ENCODE assay signal across 8 cellular contexts in genomic region chr5:17218353-17219005, GRCh38. TPM values are rescaled to one million over a fixed set of nuclear protein-coding genes. Genes with fewer than 3 reads are reported as not detected.
DNase-seq lines count a peak whose midpoint lies in the region; ATAC-seq and TF ChIP-seq lines count a peak whose summit lies in the region.

No MANE protein-coding gene starts in this region.

- DNase-seq in NCI-H82 (lab: John Stamatoyannopoulos, UW) = peak; percentile 57
- no peak for DNase-seq in NCI-H82 treated with DMSO at 0.1 percent for 48 hours (lab: John Stamatoyannopoulos, UW; ENCODE audit: unreplicated experiment)
- peak; percentile 58 for DNase-seq in OCI-LY7 (ENCODE audit: low spot score)
- DNase-seq in midbrain (lab: John Stamatoyannopoulos, UW) = peak; percentile 8
- peak; percentile 52 for DNase-seq in ureter (ENCODE audit: low spot score)
- no peak for DNase-seq in SIG-M5 treated with dmso at 0.1 percent for 504 hours (lab: John Stamatoyannopoulos, UW; ENCODE audit: unreplicated experiment)

- H3K27me3 ChIP-seq in ectodermal cell (ENCODE audit: control insufficient read depth, insufficient read depth, low read length, poor library complexity, severe bottlenecking) = no peaks in the 10 kb centered on the region

- H2AFZ ChIP-seq in OCI-LY7 (ENCODE audit: low read length) = peak overlapping the region; percentile 7; the same call in 1 of the 2 replicates

- no peaks in the 10 kb centered on the region for H3K9me3 ChIP-seq in OCI-LY7 (ENCODE audit: low read length)
- no peaks in the 10 kb centered on the region for H3K9me3 ChIP-seq in ectodermal cell (ENCODE audit: control insufficient read depth, low read length)

- peaks cover 54% of the 10 kb centered on the region for H3K79me2 ChIP-seq in OCI-LY7 (ENCODE audit: insufficient read depth, low read depth, low read length)

- peak; percentile 35 for ATAC-seq in HG02571 (IDR thresholded peaks at IDR 0.05; ENCODE audit: unreplicated experiment)

- H3K36me3 ChIP-seq in OCI-LY7 (ENCODE audit: insufficient read depth, low read length) (peaks cover 29% of the 10 kb centered on the region; the same call in 1 of the 2 replicates), ectodermal cell (ENCODE audit: control insufficient read depth, insufficient read depth, low read length) (no peaks in the 10 kb centered on the region)

- peaks cover 36% of the 10 kb centered on the region for H4K20me1 ChIP-seq in OCI-LY7 (ENCODE audit: insufficient read depth, low read length)

- 0% methylated on average over 45 of the region's 45 CpGs for WGBS in ectodermal cell, 2 experiments

- intact Hi-C loops in OCI-LY7 (cut with micrococcal nuclease; ENCODE audit: unreplicated experiment) = loop anchor here (1.0 to 10.0 kb wide), 5 partner anchors 49 to 249 kb away; no protein-coding TSS in a partner anchor

- H3K4me1 ChIP-seq in OCI-LY7 (ENCODE audit: insufficient read depth, low read length, poor library complexity, severe bottlenecking) (peaks cover 74% of the 10 kb centered on the region), ectodermal cell (ENCODE audit: control insufficient read depth, insufficient read depth, low read length) (peaks cover 33% of the 10 kb centered on the region)

- H3K4me2 ChIP-seq in OCI-LY7 (ENCODE audit: low read length) = peak overlapping the region; percentile 90

- H3K4me3 ChIP-seq in OCI-LY7 (ENCODE audit: low read depth, low read length, poor library complexity, severe bottlenecking) (peak overlapping the region; percentile 96), ectodermal cell (ENCODE audit: insufficient read depth, low read depth, low read length) (peak overlapping the region; percentile 88)

- POLR2A ChIA-PET in OCI-LY7 (lab: Charles Lee) = interaction anchor here (0.6 to 0.7 kb wide), 3 partner anchors 34 to 1094 kb away, joined by 3 to 5 read pairs (median 3); no protein-coding TSS in a partner anchor

- TF ChIP-seq CTCF in OCI-LY7 (conservative IDR thresholded peaks at IDR 0.05; ENCODE audit: low read length) = no peak

- no peaks in the 10 kb centered on the region for H3K9me2 ChIP-seq in OCI-LY7 (ENCODE audit: insufficient read depth, low read length)

- CTCF ChIA-PET in OCI-LY7 (lab: Charles Lee; ENCODE audit: unreplicated experiment) = no interaction called here

- no TSS peak for BruUV-seq in OCI-LY7 (replicated peaks; lab: Mats Ljungman, UMichigan)

- H3K27ac ChIP-seq in OCI-LY7 (ENCODE audit: low read depth, low read length, poor library complexity, severe bottlenecking) = peak overlapping the region; percentile 48
- H3K27ac ChIP-seq in ectodermal cell (ENCODE audit: insufficient read depth, low read depth, low read length, poor library complexity, severe bottlenecking) = peak overlapping the region; percentile 59

RNA-seq across cellular contexts. Expression of gene BASP1, which starts 1.0 kb away (rescaled TPM):
- 62.1 and 64.8 TPM in 2 replicates for total RNA-seq in OCI-LY7 (2014; rRNA removed; shearing (Covaris generic))
- total RNA-seq in OCI-LY7 (2022) (23.4 and 28.1 TPM in 2 replicates), ureter (77.8 TPM)
- polyA plus RNA-seq in ectodermal cell (2013, experiment 1 of 4) = 168 TPM
- 174 TPM for polyA plus RNA-seq in ectodermal cell (2013, experiment 2 of 4)
- polyA plus RNA-seq in ectodermal cell (2013, experiment 3 of 4) = 178 TPM
- polyA plus RNA-seq in ectodermal cell (2013, experiment 4 of 4) = 208 TPM

Comparison
In these comparisons a context has a peak if more than half of its experiments do, and no peak if none do; other contexts are left out.
1. DNase-seq: peak in NCI-H82 (single experiment), OCI-LY7 (single experiment), midbrain (single experiment) and ureter (single experiment); none in NCI-H82 treated with DMSO at 0.1 percent for 48 hours (single experiment) and SIG-M5 treated with dmso at 0.1 percent for 504 hours (single experiment).